1 cellular context compared by ENCODE assay signal in the genomic region with DNA sequence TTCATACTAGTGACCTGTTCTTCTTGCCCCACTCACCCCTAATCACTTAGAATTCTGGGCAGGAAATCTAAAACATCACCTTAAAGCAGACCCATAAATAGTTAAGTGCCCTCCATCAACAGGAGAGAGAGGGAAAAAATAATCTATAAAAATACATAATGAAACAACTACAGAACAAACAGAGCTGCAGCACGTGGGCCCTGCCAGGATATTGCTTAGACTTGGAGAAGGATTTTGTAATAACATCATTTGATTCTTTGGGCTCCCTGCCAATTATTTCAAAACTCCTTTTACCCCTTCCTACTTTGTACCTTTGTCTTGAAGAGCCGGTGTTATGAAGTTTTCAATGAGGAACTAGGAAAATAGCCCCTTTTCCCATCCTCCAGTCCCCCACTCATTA.
TF ChIP-seq lines count a peak whose summit lies in the region.

No MANE protein-coding gene starts in this region.

TF ChIP-seq in HepG2, 621 proteins besides CTCF, POLR2A, EP300 and RAD21 (continued from another document):
- no peak for TF ChIP-seq ZNF138 (CRISPR knock-in tag; IDR thresholded peaks at IDR 0.05; ENCODE audit: low read depth)
- no peak for TF ChIP-seq KDM3A (CRISPR knock-in tag; IDR thresholded peaks at IDR 0.05; ENCODE audit: low read depth)
- TF ChIP-seq U2AF2 (IDR thresholded peaks at IDR 0.05; ENCODE audit: low read depth, low read length): no peak
- no peak for TF ChIP-seq ETV6 (CRISPR knock-in tag; conservative IDR thresholded peaks at IDR 0.05)
- TF ChIP-seq, protein P1, sequence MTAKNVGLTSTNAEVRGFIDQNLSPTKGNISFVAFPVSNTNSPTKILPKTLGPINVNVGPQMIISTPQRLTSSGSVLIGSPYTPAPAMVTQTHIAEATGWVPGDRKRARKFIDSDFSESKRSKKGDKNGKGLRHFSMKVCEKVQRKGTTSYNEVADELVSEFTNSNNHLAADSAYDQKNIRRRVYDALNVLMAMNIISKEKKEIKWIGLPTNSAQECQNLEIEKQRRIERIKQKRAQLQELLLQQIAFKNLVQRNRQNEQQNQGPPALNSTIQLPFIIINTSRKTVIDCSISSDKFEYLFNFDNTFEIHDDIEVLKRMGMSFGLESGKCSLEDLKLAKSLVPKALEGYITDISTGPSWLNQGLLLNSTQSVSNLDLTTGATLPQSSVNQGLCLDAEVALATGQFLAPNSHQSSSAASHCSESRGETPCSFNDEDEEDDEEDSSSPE (CRISPR knock-in tag; IDR thresholded peaks at IDR 0.05): no peak
- TF ChIP-seq ZC3H13 (CRISPR knock-in tag; IDR thresholded peaks at IDR 0.05): no peak
- no peak for TF ChIP-seq ZNF326 (CRISPR knock-in tag; IDR thresholded peaks at IDR 0.05; ENCODE audit: borderline replicate concordance)
TF ChIP-seq in HepG2: peak in this region for 0.
